8 cellular contexts compared by ENCODE assay signal in genomic region chr6:26155066-26155925, GRCh38.
DNase-seq lines count a peak whose midpoint lies in the region; ATAC-seq and TF ChIP-seq lines count a peak whose summit lies in the region.

No MANE protein-coding gene starts in this region.

- H3K4me2 ChIP-seq in GM23338: peak overlapping the region; percentile 76
- H3K4me2 ChIP-seq in OCI-LY1 (ENCODE audit: low read length): peak overlapping the region; percentile 75
- H3K4me2 ChIP-seq in mesenchymal stem cell (ENCODE audit: low read length, poor library complexity, severe bottlenecking): peak overlapping the region; percentile 94

- H3K36me3 ChIP-seq in GM23338 (ENCODE audit: insufficient read depth): no peaks in the 10 kb centered on the region
- no peaks in the 10 kb centered on the region for H3K36me3 ChIP-seq in OCI-LY1 (ENCODE audit: insufficient read depth, low read length)
- no peaks in the 10 kb centered on the region for H3K36me3 ChIP-seq in mesenchymal stem cell (ENCODE audit: control insufficient read depth in 1 of 2, insufficient read depth in 2 of 2, low read depth in 1 of 2, low read length in 2 of 2)
- no peaks in the 10 kb centered on the region for H3K36me3 ChIP-seq in thymus (ENCODE audit: control insufficient read depth, insufficient read depth)

- H3K79me2 ChIP-seq in GM23338 (replicated peaks; ENCODE audit: insufficient read depth) (peaks cover 20% of the 10 kb centered on the region), OCI-LY1 (ENCODE audit: insufficient read depth, low read length) (no peaks in the 10 kb centered on the region)

- peaks cover 20% of the 10 kb centered on the region for H3K4me1 Mint-ChIP-seq in GM23338
- H3K4me1 Mint-ChIP-seq in dendritic cell treated with granulocyte-macrophage colony-stimulating factor and Interleukin-4, amounts not matched to agents 40 ng/mL and 50 ng/mL, for 4 days (ENCODE audit: low read depth): peaks cover 27% of the 10 kb centered on the region

- H3F3A ChIP-seq in GM23338 (replicated peaks; ENCODE audit: low read depth) (peaks cover 13% of the 10 kb centered on the region), OCI-LY1 (ENCODE audit: insufficient read depth, low read length) (peaks cover 4% of the 10 kb centered on the region; the same call in 1 of the 2 replicates)

- no peak overlapping the region for H3K4ac ChIP-seq in mesenchymal stem cell (ENCODE audit: low read depth in 1 of 2, low read length in 2 of 2)

- H2BK12ac ChIP-seq in mesenchymal stem cell (ENCODE audit: low read length in 2 of 2): no peak overlapping the region

- H2BK5ac ChIP-seq in mesenchymal stem cell (ENCODE audit: low read depth, low read length, poor library complexity, severe bottlenecking): no peak overlapping the region

- no peak overlapping the region for H3K18ac ChIP-seq in mesenchymal stem cell (ENCODE audit: low read depth in 1 of 2, low read length in 2 of 2)

- intact Hi-C loops in dendritic cell treated with granulocyte-macrophage colony-stimulating factor and Interleukin-4, amounts not matched to agents 40 ng/mL and 50 ng/mL, for 4 days (cut with micrococcal nuclease): no loop called here

- H3K27me3 Mint-ChIP-seq in GM23338 (ENCODE audit: insufficient read depth, low read depth, poor library complexity): peaks cover 44% of the 10 kb centered on the region
- H3K27me3 Mint-ChIP-seq in dendritic cell treated with granulocyte-macrophage colony-stimulating factor and Interleukin-4, amounts not matched to agents 40 ng/mL and 50 ng/mL, for 4 days: no peaks in the 10 kb centered on the region

- H3K27ac ChIP-seq in GM23338 (ENCODE audit: low read depth) (peak overlapping the region; percentile 34; the same call in 1 of the 2 replicates), OCI-LY1 (ENCODE audit: low read depth, low read length, poor library complexity, severe bottlenecking) (peak overlapping the region; percentile 99), mesenchymal stem cell (ENCODE audit: low read length, poor library complexity, severe bottlenecking) (peak overlapping the region; percentile 74), thymus (ENCODE audit: low read depth) (peak overlapping the region; percentile 100)

- H3K14ac ChIP-seq in mesenchymal stem cell (ENCODE audit: low read length in 2 of 2): no peak overlapping the region

- H3K9ac ChIP-seq in OCI-LY1 (ENCODE audit: low read length) (peak overlapping the region; percentile 97), mesenchymal stem cell (ENCODE audit: low read length) (peak overlapping the region; percentile 92)

- H3K4me3 ChIP-seq in AG09309 (ENCODE audit: control insufficient read depth, low read depth, low read length) (peak overlapping the region; percentile 71), GM23338 (peak overlapping the region; percentile 86), OCI-LY1 (ENCODE audit: low read depth, low read length, poor library complexity, severe bottlenecking) (peak overlapping the region; percentile 76), mesenchymal stem cell (ENCODE audit: insufficient read depth in 1 of 2, low read depth in 1 of 2, low read length in 2 of 2) (peak overlapping the region in 1 of 2 experiments; percentile 85), thymus (ENCODE audit: low read length) (peak overlapping the region; percentile 77)

- DNase-seq in AG09309 (ENCODE audit: low read depth) (no peak), GM23338 (ENCODE audit: low spot score) (peak; percentile 60), mesenchymal stem cell (peak; percentile 31)

- no peak overlapping the region for H4K91ac ChIP-seq in mesenchymal stem cell (ENCODE audit: low read length)

- 0 out of 2 replicates have a peak, but pooled peaks cover 5% of the 10 kb centered on the region for H3K4me1 ChIP-seq in GM23338 (ENCODE audit: insufficient read depth)
- peaks cover 27% of the 10 kb centered on the region for H3K4me1 ChIP-seq in OCI-LY1 (ENCODE audit: insufficient read depth, low read length, severe bottlenecking)
- no peaks in the 10 kb centered on the region for H3K4me1 ChIP-seq in mesenchymal stem cell (ENCODE audit: control insufficient read depth, insufficient read depth, low read depth, low read length)
- H3K4me1 ChIP-seq in thymus (ENCODE audit: control insufficient read depth, insufficient read depth, low read length): peaks cover 2% of the 10 kb centered on the region

- peaks cover 3% of the 10 kb centered on the region for H3K79me1 ChIP-seq in mesenchymal stem cell (replicated peaks; ENCODE audit: low read length, poor library complexity, severe bottlenecking)

- H3K27ac Mint-ChIP-seq in GM23338: peak overlapping the region; percentile 100
- peak overlapping the region; percentile 99 for H3K27ac Mint-ChIP-seq in dendritic cell treated with granulocyte-macrophage colony-stimulating factor and Interleukin-4, amounts not matched to agents 40 ng/mL and 50 ng/mL, for 4 days

- no peaks in the 10 kb centered on the region for H3K9me2 ChIP-seq in GM23338 (ENCODE audit: insufficient read depth)
- no peaks in the 10 kb centered on the region for H3K9me2 ChIP-seq in OCI-LY1 (ENCODE audit: low read depth, low read length)

- TF ChIP-seq CTCF in AG09309 (IDR thresholded peaks at IDR 0.05; ENCODE audit: control insufficient read depth, insufficient read depth, low read depth, low read length, missing control alignments) (no peak), GM23338 (conservative IDR thresholded peaks at IDR 0.05; ENCODE audit: low read depth in 2 of 2) (no peak), OCI-LY1 (IDR thresholded peaks at IDR 0.05; ENCODE audit: low read length) (no peak)

- no peak overlapping the region for H2BK120ac ChIP-seq in mesenchymal stem cell (ENCODE audit: low read depth, low read length)

- H3K9me3 ChIP-seq in OCI-LY1 (ENCODE audit: low read length) (no peaks in the 10 kb centered on the region), mesenchymal stem cell (ENCODE audit: control insufficient read depth, low read length) (no peaks in the 10 kb centered on the region), thymus (ENCODE audit: control insufficient read depth) (no peaks in the 10 kb centered on the region)

- ATAC-seq in GM23338 (no peak), GM18511 (IDR thresholded peaks at IDR 0.05; ENCODE audit: unreplicated experiment) (no peak), GM21825 (IDR thresholded peaks at IDR 0.05; ENCODE audit: unreplicated experiment) (no peak)

- H4K8ac ChIP-seq in mesenchymal stem cell (ENCODE audit: low read length): no peak overlapping the region

- H2BK15ac ChIP-seq in mesenchymal stem cell (ENCODE audit: low read depth, poor library complexity, severe bottlenecking): no peak overlapping the region

- H3K23ac ChIP-seq in mesenchymal stem cell (ENCODE audit: low read length in 2 of 2): no peak overlapping the region

- H4K20me1 ChIP-seq in GM23338 (replicated peaks; ENCODE audit: insufficient read depth) (no peaks in the 10 kb centered on the region), OCI-LY1 (ENCODE audit: insufficient read depth, low read length) (no peaks in the 10 kb centered on the region)

- H2AFZ ChIP-seq in GM23338: no peak overlapping the region
- peak overlapping the region; percentile 1 for H2AFZ ChIP-seq in OCI-LY1 (ENCODE audit: low read length)
- H2AFZ ChIP-seq in mesenchymal stem cell (ENCODE audit: low read depth, low read length): no peak overlapping the region

- H3K9me3 Mint-ChIP-seq in GM23338: peaks cover 20% of the 10 kb centered on the region
- no peaks in the 10 kb centered on the region for H3K9me3 Mint-ChIP-seq in dendritic cell treated with granulocyte-macrophage colony-stimulating factor and Interleukin-4, amounts not matched to agents 40 ng/mL and 50 ng/mL, for 4 days

- H3K36me3 Mint-ChIP-seq in GM23338 (ENCODE audit: low read depth): peaks cover 9% of the 10 kb centered on the region; the same call in 2 of the 3 replicates
- H3K36me3 Mint-ChIP-seq in dendritic cell treated with granulocyte-macrophage colony-stimulating factor and Interleukin-4, amounts not matched to agents 40 ng/mL and 50 ng/mL, for 4 days (ENCODE audit: low read depth): peaks cover 19% of the 10 kb centered on the region

- WGBS in mesenchymal stem cell: 3% methylated on average over 6 of the region's 9 CpGs
- 41% methylated on average over 9 of the region's 9 CpGs for WGBS in thymus

- peak overlapping the region; percentile 80 for H3K4me3 Mint-ChIP-seq in GM23338
- peak overlapping the region; percentile 81 for H3K4me3 Mint-ChIP-seq in dendritic cell treated with granulocyte-macrophage colony-stimulating factor and Interleukin-4, amounts not matched to agents 40 ng/mL and 50 ng/mL, for 4 days

- H3K27me3 ChIP-seq in GM23338 (ENCODE audit: insufficient read depth) (no peaks in the 10 kb centered on the region), OCI-LY1 (ENCODE audit: insufficient read depth, low read length) (no peaks in the 10 kb centered on the region), mesenchymal stem cell (ENCODE audit: control insufficient read depth in 1 of 2, insufficient read depth in 1 of 2, low read length in 2 of 2) (no peaks in the 10 kb centered on the region), thymus (ENCODE audit: control insufficient read depth, insufficient read depth) (no peaks in the 10 kb centered on the region)

- no peak overlapping the region for H2AK5ac ChIP-seq in mesenchymal stem cell (ENCODE audit: low read length, severe bottlenecking)

Comparison
In these comparisons a context has a peak if more than half of its experiments do, and no peak if none do; other contexts are left out.
1. H3K27ac ChIP-seq: peak in every context shown above with its lines; median percentile 100 in thymus; 99 in OCI-LY1; 74 in mesenchymal stem cell; 34 in GM23338.